In the genomic region with DNA sequence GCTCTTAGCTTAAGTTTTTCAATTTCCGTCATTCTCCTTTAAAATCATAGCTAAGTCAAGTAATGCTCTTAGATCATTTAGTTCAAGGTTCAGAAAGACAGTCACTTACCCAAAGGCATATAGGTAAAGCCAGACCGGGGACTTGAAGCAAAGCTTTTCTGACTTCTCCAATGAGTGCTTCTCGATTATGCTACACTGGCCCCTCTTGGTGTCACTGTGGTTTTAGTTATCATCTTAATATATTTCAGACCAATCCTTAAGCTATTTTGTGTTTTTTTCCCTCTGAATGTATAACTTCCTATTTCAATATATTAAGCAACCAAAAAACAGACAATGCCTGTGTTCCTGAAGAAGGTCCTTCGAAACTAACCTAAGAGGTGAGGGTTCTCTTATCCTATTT, we compare ENCODE assay signal across 1 cellular context.
TF ChIP-seq lines count a peak whose summit lies in the region.

No MANE protein-coding gene starts in this region.

TF ChIP-seq in K562, 482 proteins besides CTCF, POLR2A, EP300 and RAD21 (continued from another document):
- no peak for TF ChIP-seq ZBTB11 (CRISPR knock-in tag; IDR thresholded peaks at IDR 0.05)
- no peak for TF ChIP-seq OTX1 (CRISPR knock-in tag; IDR thresholded peaks at IDR 0.05)
- no peak for TF ChIP-seq ZNF707 (CRISPR knock-in tag; conservative IDR thresholded peaks at IDR 0.05)
- no peak for TF ChIP-seq CEBPG (CRISPR knock-in tag; IDR thresholded peaks at IDR 0.05)
- 0 out of 4 replicates have a peak, but pooled peaks of 1 of the 2 experiments have one; percentile 14 for TF ChIP-seq CEBPG (tag; conservative IDR thresholded peaks at IDR 0.05 in 1 of 2, IDR thresholded peaks at IDR 0.05 in 1 of 2)
- TF ChIP-seq ZNF408 (CRISPR knock-in tag; IDR thresholded peaks at IDR 0.05; ENCODE audit: low read depth), result no peak
- TF ChIP-seq RBM22 (IDR thresholded peaks at IDR 0.05; ENCODE audit: low read depth, low read length, poor library complexity, severe bottlenecking), result no peak
TF ChIP-seq in K562: peak in this region for 2.
